ENCODE assay signal across 16 cellular contexts in the genomic region with DNA sequence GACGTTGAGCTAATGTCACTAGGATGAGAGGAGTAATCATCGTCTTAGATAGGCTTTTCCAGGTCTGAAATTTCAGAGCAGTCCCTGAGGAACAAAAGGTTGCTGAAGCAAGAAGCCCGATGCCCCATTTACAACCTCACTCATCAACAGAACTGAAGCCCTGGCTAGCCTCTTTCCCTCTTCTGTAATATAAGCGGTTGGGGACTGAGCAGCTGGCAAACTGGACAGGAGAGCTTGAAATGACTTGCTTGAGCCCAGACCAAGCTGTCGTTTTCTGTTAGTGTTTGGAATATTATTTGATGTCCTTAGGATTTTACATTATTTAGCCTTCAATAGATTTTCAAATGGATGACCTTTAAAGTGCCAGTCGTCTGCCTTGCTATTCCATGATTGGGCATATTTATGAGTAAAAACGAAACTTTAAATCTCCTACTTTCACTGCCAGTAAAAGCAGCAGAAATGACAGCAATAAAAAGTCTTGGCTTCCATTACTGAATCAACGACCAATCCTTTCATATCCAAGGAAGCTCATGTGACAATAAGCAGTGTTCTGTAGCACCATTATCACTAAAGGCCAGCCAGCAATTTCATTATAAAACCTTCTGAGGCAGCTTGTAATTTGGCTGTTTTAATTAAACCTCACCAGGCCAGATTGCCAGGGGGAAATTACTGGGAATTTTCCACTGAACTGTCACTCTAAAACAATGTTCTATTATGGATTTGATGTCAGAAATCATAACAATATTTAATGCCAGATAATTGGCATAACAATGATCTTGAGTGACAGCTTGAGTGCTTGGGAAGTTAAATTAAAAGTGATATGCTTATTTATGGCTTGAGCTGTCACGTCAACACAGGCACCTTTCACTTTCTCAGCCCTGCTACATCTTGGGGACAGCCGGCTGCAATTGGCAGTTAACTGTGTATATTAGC.
DNase-seq lines count a peak whose midpoint lies in the region; ATAC-seq, FAIRE-seq and TF ChIP-seq lines count a peak whose summit lies in the region.
"Had no signal": no experiment of that assay in that cellular context is flagged by ENCODE, and none has a peak within 500 bp of the region (broad histone marks: within the 10 kb centered on the region; RNA-seq: fewer than 3 reads in every experiment).

No MANE protein-coding gene starts in this region.

- TF ChIP-seq CTCF in cardiac muscle cell (IDR thresholded peaks at IDR 0.05; ENCODE audit: low read depth, low read length): no peak

- no peaks in the 10 kb centered on the region for H3K27me3 ChIP-seq in cardiac muscle cell
- no peaks in the 10 kb centered on the region for H3K27me3 ChIP-seq in skeletal muscle tissue (ENCODE audit: control insufficient read depth in 3 of 3, insufficient read depth in 3 of 3, low read length in 3 of 3)

- peaks cover 8% of the 10 kb centered on the region for H3K27me3 Mint-ChIP-seq in activated T-helper 1 cell treated with anti-CD3 and anti-CD28 coated beads, Interleukin-12 subunit alpha, Interleukin-12 subunit beta, Interleukin-2, Interleukin-4 antibody, amounts not matched to agents 30 ng/mL and 10 ng/mL and 1 ng/mL, durations not matched to agents 14 hours and 24 hours and 36 hours (ENCODE audit: insufficient read depth)

- H3K4me3 ChIP-seq in cardiac muscle cell: no peak overlapping the region
- H3K4me3 ChIP-seq in skeletal muscle tissue (ENCODE audit: low read length in 3 of 3): peak overlapping the region; percentile 50 to 57 (median 52)

- no peaks in the 10 kb centered on the region for H3K9me3 ChIP-seq in cardiac muscle cell (ENCODE audit: low read depth)
- H3K9me3 ChIP-seq in skeletal muscle tissue (ENCODE audit: control insufficient read depth in 3 of 3, low read length in 3 of 3): no peaks in the 10 kb centered on the region

- intact Hi-C loops in activated T-helper 1 cell treated with anti-CD3 and anti-CD28 coated beads, Interleukin-12 subunit alpha, Interleukin-12 subunit beta, Interleukin-2, Interleukin-4 antibody, amounts not matched to agents 30 ng/mL and 10 ng/mL and 1 ng/mL, durations not matched to agents 14 hours and 24 hours and 36 hours (cut with micrococcal nuclease): no loop called here

- no peak for TF ChIP-seq POLR2A in GM12892 (IDR thresholded peaks at IDR 0.05; ENCODE audit: low read depth, low read length)

- in situ Hi-C loops in SK-MEL-5 (cut with HindIII; ENCODE audit: low pct_unique_long_range_greater_than_20kb, low sequenced_read_pairs): no loop called here

- H3K9ac ChIP-seq in skeletal muscle tissue (ENCODE audit: low read depth in 1 of 3, low read length in 3 of 3): peak overlapping the region; percentile 23 to 72 (median 69)

- H3K27ac ChIP-seq in cardiac muscle cell (peak overlapping the region; percentile 50), skeletal muscle tissue (ENCODE audit: low read depth, low read length) (peak overlapping the region; percentile 77)
- H3K27ac ChIP-seq: RWPE1 had no signal

- no peak overlapping the region for H3K27ac Mint-ChIP-seq in activated T-helper 1 cell treated with anti-CD3 and anti-CD28 coated beads, Interleukin-12 subunit alpha, Interleukin-12 subunit beta, Interleukin-2, Interleukin-4 antibody, amounts not matched to agents 30 ng/mL and 10 ng/mL and 1 ng/mL, durations not matched to agents 14 hours and 24 hours and 36 hours
- H3K27ac Mint-ChIP-seq: activated CD4-positive, alpha-beta memory T cell treated with anti-CD3 and anti-CD28 coated beads for 36 hours; CD4-positive, CD25-positive, alpha-beta regulatory T cell; nephron had no signal

- H3K36me3 ChIP-seq in cardiac muscle cell (no peaks in the 10 kb centered on the region), skeletal muscle tissue (ENCODE audit: control insufficient read depth in 3 of 3, insufficient read depth in 3 of 3, low read length in 3 of 3) (no peaks in the 10 kb centered on the region)

- peak; percentile 64 for DNase-seq in NCI-H1105 (lab: John Stamatoyannopoulos, UW)
- peak; percentile 40 for DNase-seq in SK-MEL-5 (ENCODE audit: low read depth, low spot score)
- no peak for DNase-seq in cardiac muscle cell (ENCODE audit: low read depth in 1 of 2, low spot score in 1 of 2)
- DNase-seq in GM12892 (ENCODE audit: insufficient read length): no peak
- no peak for DNase-seq in activated T-helper 1 cell treated with anti-CD3 and anti-CD28 coated beads, Interleukin-12 subunit alpha, Interleukin-12 subunit beta, Interleukin-2, Interleukin-4 antibody, amounts not matched to agents 30 ng/mL and 10 ng/mL and 1 ng/mL, durations not matched to agents 14 hours and 24 hours and 36 hours (ENCODE audit: low spot score)
- DNase-seq: activated CD4-positive, alpha-beta memory T cell treated with anti-CD3 and anti-CD28 coated beads for 36 hours; activated effector memory CD4-positive, alpha-beta T cell treated with anti-CD3 and anti-CD28 coated beads, Interleukin-2, amount 50 U/mL, for 16 hours; CD4-positive, CD25-positive, alpha-beta regulatory T cell; Karpas-422; T1000 had no signal

- FAIRE-seq in GM12892 (lab: Jason Lieb, UNC): no peak
- FAIRE-seq: GM19239 had no signal

- H3K36me3 Mint-ChIP-seq in activated T-helper 1 cell treated with anti-CD3 and anti-CD28 coated beads, Interleukin-12 subunit alpha, Interleukin-12 subunit beta, Interleukin-2, Interleukin-4 antibody, amounts not matched to agents 30 ng/mL and 10 ng/mL and 1 ng/mL, durations not matched to agents 14 hours and 24 hours and 36 hours (ENCODE audit: low read depth): no peaks in the 10 kb centered on the region
- H3K36me3 Mint-ChIP-seq: activated CD4-positive, alpha-beta memory T cell treated with anti-CD3 and anti-CD28 coated beads for 36 hours; CD4-positive, CD25-positive, alpha-beta regulatory T cell had no signal

- H3K9me3 Mint-ChIP-seq in activated T-helper 1 cell treated with anti-CD3 and anti-CD28 coated beads, Interleukin-12 subunit alpha, Interleukin-12 subunit beta, Interleukin-2, Interleukin-4 antibody, amounts not matched to agents 30 ng/mL and 10 ng/mL and 1 ng/mL, durations not matched to agents 14 hours and 24 hours and 36 hours: no peaks in the 10 kb centered on the region
- H3K9me3 Mint-ChIP-seq: activated CD4-positive, alpha-beta memory T cell treated with anti-CD3 and anti-CD28 coated beads for 36 hours; nephron had no signal

- no peak overlapping the region for H3K4me3 Mint-ChIP-seq in activated T-helper 1 cell treated with anti-CD3 and anti-CD28 coated beads, Interleukin-12 subunit alpha, Interleukin-12 subunit beta, Interleukin-2, Interleukin-4 antibody, amounts not matched to agents 30 ng/mL and 10 ng/mL and 1 ng/mL, durations not matched to agents 14 hours and 24 hours and 36 hours
- H3K4me3 Mint-ChIP-seq: activated CD4-positive, alpha-beta memory T cell treated with anti-CD3 and anti-CD28 coated beads for 36 hours; CD4-positive, CD25-positive, alpha-beta regulatory T cell; nephron had no signal

- no peaks in the 10 kb centered on the region for H3K4me1 Mint-ChIP-seq in activated T-helper 1 cell treated with anti-CD3 and anti-CD28 coated beads, Interleukin-12 subunit alpha, Interleukin-12 subunit beta, Interleukin-2, Interleukin-4 antibody, amounts not matched to agents 30 ng/mL and 10 ng/mL and 1 ng/mL, durations not matched to agents 14 hours and 24 hours and 36 hours (ENCODE audit: low read depth)
- H3K4me1 Mint-ChIP-seq: CD4-positive, CD25-positive, alpha-beta regulatory T cell had no signal

- H3K4me1 ChIP-seq in cardiac muscle cell (ENCODE audit: low read depth): peaks cover 10% of the 10 kb centered on the region
- peaks cover 0 to 6% (median 2%) of the 10 kb centered on the region in 3 donors for H3K4me1 ChIP-seq in skeletal muscle tissue (ENCODE audit: control insufficient read depth in 3 of 3, insufficient read depth in 3 of 3, low read length in 3 of 3)

- no peak for ATAC-seq in GM21447 (IDR thresholded peaks at IDR 0.05; ENCODE audit: unreplicated experiment)
- ATAC-seq: sciatic nerve had no signal

Comparison
In these comparisons a context has a peak if more than half of its experiments do, and no peak if none do; other contexts are left out.
1. DNase-seq: peak in NCI-H1105 (single experiment) and SK-MEL-5 (single experiment); none in cardiac muscle cell (0 of 2), GM12892 (single experiment) and activated T-helper 1 cell treated with anti-CD3 and anti-CD28 coated beads, Interleukin-12 subunit alpha, Interleukin-12 subunit beta, Interleukin-2, Interleukin-4 antibody, amounts not matched to agents 30 ng/mL and 10 ng/mL and 1 ng/mL, durations not matched to agents 14 hours and 24 hours and 36 hours (single experiment).